Comparison of ENCODE assay signal across 8 cellular contexts in genomic region chr19:40190891-40191835, GRCh38. TPM values are rescaled to one million over a fixed set of nuclear protein-coding genes. Genes with fewer than 3 reads are reported as not detected.
DNase-seq lines count a peak whose midpoint lies in the region; ATAC-seq and TF ChIP-seq lines count a peak whose summit lies in the region.

MAP3K10 (plus strand) TSS chr19:40191426; CDS start chr19:40192032, 606 bp downstream.

- H3K27ac Mint-ChIP-seq in Caco-2 (ENCODE audit: unreplicated experiment) (peak within 1 kb of the TSS; percentile 57), nephron (peak within 1 kb of the TSS in 2 of 3 experiments; percentile 63 to 87)
- H3K27ac Mint-ChIP-seq in activated T-helper 17 cell treated with anti-CD3 and anti-CD28 coated beads, Interleukin-2, amount 50 U/mL, for 72 hours: peak within 1 kb of the TSS; percentile 93
- H3K27ac Mint-ChIP-seq in stimulated activated naive CD8-positive, alpha-beta T cell treated with anti-CD3 and anti-CD28 coated beads, Interleukin-15, Interleukin-2, amounts not matched to agents 100 ng/mL and 50 ng/mL, for 24 hours: peak within 1 kb of the TSS; percentile 94

- peak within 1 kb of the TSS; percentile 70 for H3K9ac ChIP-seq in HUES48 (ENCODE audit: low read depth, low read length)

- H3K27ac ChIP-seq in HUES48 (ENCODE audit: low read depth, low read length): peak within 1 kb of the TSS; percentile 35

- POLR2A ChIA-PET in Caco-2 (lab: Charles Lee): no interaction called here

- TF ChIP-seq CTCF in Caco-2 (IDR thresholded peaks at IDR 0.05; ENCODE audit: insufficient read depth in 1 of 2, low read depth in 1 of 2, low read length in 1 of 2, severe bottlenecking in 1 of 2, unreplicated experiment in 1 of 2) (no peak), fibroblast of pulmonary artery (IDR thresholded peaks at IDR 0.05; ENCODE audit: low read length, missing control alignments) (no peak), nephron (IDR thresholded peaks at IDR 0.05; ENCODE audit: unreplicated experiment in 3 of 3) (no peak)

- CTCF ChIA-PET in Caco-2 (lab: Charles Lee): interaction anchor here (0.6 to 0.8 kb wide), 4 partner anchors 19 to 588 kb away, joined by 3 to 5 read pairs (median 3); partner anchors contain the start of gene ZNF546

- no peaks in the 10 kb centered on the region for H3K9me3 Mint-ChIP-seq in Caco-2 (ENCODE audit: unreplicated experiment)
- H3K9me3 Mint-ChIP-seq in activated T-helper 17 cell treated with anti-CD3 and anti-CD28 coated beads, Interleukin-2, amount 50 U/mL, for 72 hours: no peaks in the 10 kb centered on the region
- H3K9me3 Mint-ChIP-seq in nephron: no peaks in the 10 kb centered on the region
- H3K9me3 Mint-ChIP-seq in stimulated activated naive CD8-positive, alpha-beta T cell treated with anti-CD3 and anti-CD28 coated beads, Interleukin-15, Interleukin-2, amounts not matched to agents 100 ng/mL and 50 ng/mL, for 24 hours: no peaks in the 10 kb centered on the region

- H3K9me3 ChIP-seq in Caco-2 (no peaks in the 10 kb centered on the region), HUES48 (ENCODE audit: control insufficient read depth, insufficient read depth, low read length) (no peaks in the 10 kb centered on the region)

- H3K4me3 Mint-ChIP-seq in Caco-2 (ENCODE audit: unreplicated experiment) (peak within 1 kb of the TSS; percentile 80), nephron (peak within 1 kb of the TSS; percentile 88 to 91 (median 90))
- H3K4me3 Mint-ChIP-seq in activated T-helper 17 cell treated with anti-CD3 and anti-CD28 coated beads, Interleukin-2, amount 50 U/mL, for 72 hours: peak within 1 kb of the TSS; percentile 87
- peak within 1 kb of the TSS; percentile 86 for H3K4me3 Mint-ChIP-seq in stimulated activated naive CD8-positive, alpha-beta T cell treated with anti-CD3 and anti-CD28 coated beads, Interleukin-15, Interleukin-2, amounts not matched to agents 100 ng/mL and 50 ng/mL, for 24 hours

- H3K36me3 ChIP-seq in Caco-2 (ENCODE audit: control insufficient read depth, insufficient read depth, low read length) (no peaks in the 10 kb centered on the region), HUES48 (ENCODE audit: control insufficient read depth, insufficient read depth, low read length) (no peaks in the 10 kb centered on the region)

- H3K27me3 Mint-ChIP-seq in Caco-2 (ENCODE audit: insufficient read depth, unreplicated experiment) (peaks cover 11% of the 10 kb centered on the region), nephron (ENCODE audit: low read depth) (peaks cover 3% of the 10 kb centered on the region)
- no peaks in the 10 kb centered on the region for H3K27me3 Mint-ChIP-seq in activated T-helper 17 cell treated with anti-CD3 and anti-CD28 coated beads, Interleukin-2, amount 50 U/mL, for 72 hours
- no peaks in the 10 kb centered on the region for H3K27me3 Mint-ChIP-seq in stimulated activated naive CD8-positive, alpha-beta T cell treated with anti-CD3 and anti-CD28 coated beads, Interleukin-15, Interleukin-2, amounts not matched to agents 100 ng/mL and 50 ng/mL, for 24 hours

- intact Hi-C loops in Caco-2 (cut with micrococcal nuclease; ENCODE audit: unreplicated experiment): no loop called here

- no peaks in the 10 kb centered on the region for H3K4me1 ChIP-seq in Caco-2
- H3K4me1 ChIP-seq in HUES48 (ENCODE audit: control insufficient read depth, insufficient read depth, low read length): peaks cover 12% of the 10 kb centered on the region; the same call in 1 of the 2 replicates

- H3K36me3 Mint-ChIP-seq in Caco-2 (ENCODE audit: insufficient read depth, unreplicated experiment): no peaks in the 10 kb centered on the region
- H3K36me3 Mint-ChIP-seq in activated T-helper 17 cell treated with anti-CD3 and anti-CD28 coated beads, Interleukin-2, amount 50 U/mL, for 72 hours (ENCODE audit: low read depth): no peaks in the 10 kb centered on the region
- no peaks in the 10 kb centered on the region for H3K36me3 Mint-ChIP-seq in nephron (ENCODE audit: low read depth)
- peaks cover 5% of the 10 kb centered on the region for H3K36me3 Mint-ChIP-seq in stimulated activated naive CD8-positive, alpha-beta T cell treated with anti-CD3 and anti-CD28 coated beads, Interleukin-15, Interleukin-2, amounts not matched to agents 100 ng/mL and 50 ng/mL, for 24 hours (ENCODE audit: low read depth)

- peak; percentile 67 to 76 for DNase-seq in Caco-2
- DNase-seq in RPMI8226: peak; percentile 76
- peak; percentile 60 for DNase-seq in fibroblast of pulmonary artery (ENCODE audit: low read depth)

- ATAC-seq in GM21367 (IDR thresholded peaks at IDR 0.05; ENCODE audit: unreplicated experiment): peak; percentile 57
- ATAC-seq in activated T-helper 17 cell treated with anti-CD3 and anti-CD28 coated beads, Interleukin-2, amount 50 U/mL, for 72 hours (replicated peaks): peak; percentile 84

- H3K4me1 Mint-ChIP-seq in Caco-2 (ENCODE audit: low read depth, unreplicated experiment): no peaks in the 10 kb centered on the region
- peaks cover 15% of the 10 kb centered on the region for H3K4me1 Mint-ChIP-seq in activated T-helper 17 cell treated with anti-CD3 and anti-CD28 coated beads, Interleukin-2, amount 50 U/mL, for 72 hours
- H3K4me1 Mint-ChIP-seq in nephron: peaks cover 7% of the 10 kb centered on the region
- H3K4me1 Mint-ChIP-seq in stimulated activated naive CD8-positive, alpha-beta T cell treated with anti-CD3 and anti-CD28 coated beads, Interleukin-15, Interleukin-2, amounts not matched to agents 100 ng/mL and 50 ng/mL, for 24 hours (ENCODE audit: low read depth): peaks cover 38% of the 10 kb centered on the region

- H3K27me3 ChIP-seq in Caco-2 (replicated peaks; ENCODE audit: control insufficient read depth, insufficient read depth, low read length): no peaks in the 10 kb centered on the region
- H3K27me3 ChIP-seq in HUES48 (ENCODE audit: control insufficient read depth, insufficient read depth, low read length): no peaks in the 10 kb centered on the region

- BruUV-seq in Caco-2 (replicated peaks; lab: Mats Ljungman, UMichigan): no TSS peak

- H3K4me3 ChIP-seq in Caco-2 (ENCODE audit: low read depth, low read length) (peak within 1 kb of the TSS; percentile 95), HUES48 (ENCODE audit: low read depth, low read length) (peak within 1 kb of the TSS; percentile 99), fibroblast of pulmonary artery (replicated peaks; ENCODE audit: low read depth, low read length) (peak within 1 kb of the TSS; percentile 87)

RNA-seq across cellular contexts. Expression of gene MAP3K10, which starts in this region (rescaled TPM):
- 10.7 and 11.8 TPM in 2 replicates for total RNA-seq in Caco-2 (2022)
- total RNA-seq in activated T-helper 17 cell treated with anti-CD3 and anti-CD28 coated beads, Interleukin-2, amount 50 U/mL, for 72 hours: 10 to 100 TPM; 11.1 to 12.9 TPM

Comparison
In these comparisons a context has a peak if more than half of its experiments do, and no peak if none do; other contexts are left out.
1. Peak in every context shown above with its lines: DNase-seq, ATAC-seq, H3K4me3 ChIP-seq and H3K27ac ChIP-seq.